Comparison of ENCODE assay signal across 8 cellular contexts in genomic region chr4:158670975-158671664, GRCh38. TPM values are rescaled to one million over a fixed set of nuclear protein-coding genes. Genes with fewer than 3 reads are reported as not detected.
DNase-seq lines count a peak whose midpoint lies in the region; ATAC-seq and TF ChIP-seq lines count a peak whose summit lies in the region.

No MANE protein-coding gene starts in this region.

- peak overlapping the region; percentile 96 for H3K4me3 Mint-ChIP-seq in chondrocyte (ENCODE audit: unreplicated experiment)

- no peaks in the 10 kb centered on the region for H3K27me3 Mint-ChIP-seq in chondrocyte (ENCODE audit: low read depth)

- TF ChIP-seq CTCF in chondrocyte (IDR thresholded peaks at IDR 0.05): no peak

- no peaks in the 10 kb centered on the region for H3K9me3 Mint-ChIP-seq in chondrocyte (ENCODE audit: low read depth)

- peak overlapping the region; percentile 98 for H3K27ac Mint-ChIP-seq in chondrocyte (ENCODE audit: unreplicated experiment)

- peak; percentile 29 for ATAC-seq in HG02885 (IDR thresholded peaks at IDR 0.05; ENCODE audit: poor library complexity, unreplicated experiment)

- H3K36me3 Mint-ChIP-seq in chondrocyte (ENCODE audit: low read depth): no peaks in the 10 kb centered on the region

- peak; percentile 44 for DNase-seq in SKM-1 treated with dmso at 0.1 percent for 144 hours (lab: John Stamatoyannopoulos, UW; ENCODE audit: unreplicated experiment)
- DNase-seq in SKM-1 (lab: John Stamatoyannopoulos, UW; ENCODE audit: unreplicated experiment): no peak
- peak; percentile 17 for DNase-seq in NCI-H2107 (lab: John Stamatoyannopoulos, UW)
- peak in 3 of 4 experiments; percentile 27 to 45 (median 36) for DNase-seq in activated CD4-positive, CD25-positive, alpha-beta regulatory T cell (lab: John Stamatoyannopoulos, UW)
- DNase-seq in chondrocyte (ENCODE audit: low spot score): no peak
- DNase-seq in kidney tubule cell (ENCODE audit: low spot score): peak; percentile 69
- DNase-seq in stimulated activated CD4-positive, alpha-beta T cell treated with anti-CD3 and anti-CD28 coated beads, Interleukin-15, amount 100 ng/mL, for 48 hours (ENCODE audit: low read depth in 2 of 2): peak; percentile 49 to 50

- peaks cover 23% of the 10 kb centered on the region for H3K4me1 Mint-ChIP-seq in chondrocyte (ENCODE audit: low read depth)

RNA-seq across cellular contexts. Expression of gene C4orf46, which starts 0.6 kb away (rescaled TPM):
- 7.5 to 8.6 TPM (median 8.2 TPM) in 3 replicates for total RNA-seq in chondrocyte

RNA-seq across cellular contexts. Expression of gene ETFDH, which starts 1.0 kb away (rescaled TPM):
- total RNA-seq in chondrocyte: 17.6 to 24.0 TPM (median 23.0 TPM) in 3 replicates

RNA-seq across cellular contexts. Expression of gene PPID, which starts 52.1 kb away (rescaled TPM):
- 19.0 to 20.8 TPM (median 20.0 TPM) in 3 replicates for total RNA-seq in chondrocyte

Comparison
In these comparisons a context has a peak if more than half of its experiments do, and no peak if none do; other contexts are left out.
1. DNase-seq: peak in SKM-1 treated with dmso at 0.1 percent for 144 hours (single experiment), NCI-H2107 (single experiment), activated CD4-positive, CD25-positive, alpha-beta regulatory T cell (3 of 4), kidney tubule cell (single experiment) and stimulated activated CD4-positive, alpha-beta T cell treated with anti-CD3 and anti-CD28 coated beads, Interleukin-15, amount 100 ng/mL, for 48 hours (2 of 2); none in SKM-1 (single experiment) and chondrocyte (single experiment).